Comparison of ENCODE assay signal across 2 cellular contexts in genomic region chr7:92904292-92905131, GRCh38.
TF ChIP-seq lines count a peak whose summit lies in the region.

No MANE protein-coding gene starts in this region.

TF ChIP-seq in IMR-90, 13 proteins besides CTCF, POLR2A, EP300 and RAD21:
- TF ChIP-seq BHLHE40 (IDR thresholded peaks at IDR 0.05; ENCODE audit: low read depth, low read length) (peak; percentile 61; the same call in 1 of the 2 replicates), CEBPB (IDR thresholded peaks at IDR 0.05; ENCODE audit: low read depth, low read length) (no peak), RCOR1 (IDR thresholded peaks at IDR 0.05; ENCODE audit: insufficient replicate concordance, low read length) (no peak), MAFK (IDR thresholded peaks at IDR 0.05; ENCODE audit: low read depth, low read length) (peak; percentile 69), MAZ (IDR thresholded peaks at IDR 0.05; ENCODE audit: borderline replicate concordance, low read depth, low read length) (peak; percentile 85), CHD1 (IDR thresholded peaks at IDR 0.05; ENCODE audit: low read depth, low read length) (no peak), FOS (IDR thresholded peaks at IDR 0.05; ENCODE audit: low read depth, low read length) (peak; percentile 78), USF2 (IDR thresholded peaks at IDR 0.05; ENCODE audit: low read depth, low read length) (peak; percentile 86), NFE2L2 (IDR thresholded peaks at IDR 0.05; ENCODE audit: low read depth, low read length) (peak; percentile 58), RFX5 (IDR thresholded peaks at IDR 0.05; ENCODE audit: low read depth, low read length) (no peak), SMC3 (IDR thresholded peaks at IDR 0.05; ENCODE audit: low read depth, low read length) (no peak), ELK1 (IDR thresholded peaks at IDR 0.05; ENCODE audit: borderline replicate concordance, low read depth, low read length) (no peak), MXI1 (IDR thresholded peaks at IDR 0.05; ENCODE audit: borderline replicate concordance, low read depth, low read length) (peak; percentile 98)

TF ChIP-seq in endothelial cell of umbilical vein, 7 proteins besides CTCF, POLR2A, EP300 and RAD21:
- peak; percentile 74 for TF ChIP-seq MYC (IDR thresholded peaks at IDR 0.05; ENCODE audit: low read depth, low read length)
- TF ChIP-seq GATA2 (IDR thresholded peaks at IDR 0.05; ENCODE audit: insufficient read depth, insufficient read length, low read depth, low read length), result no peak
- TF ChIP-seq, protein P1, sequence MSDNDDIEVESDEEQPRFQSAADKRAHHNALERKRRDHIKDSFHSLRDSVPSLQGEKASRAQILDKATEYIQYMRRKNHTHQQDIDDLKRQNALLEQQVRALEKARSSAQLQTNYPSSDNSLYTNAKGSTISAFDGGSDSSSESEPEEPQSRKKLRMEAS (IDR thresholded peaks at IDR 0.05; ENCODE audit: insufficient read depth, insufficient read length), result no peak
- peak; percentile 17 for TF ChIP-seq JUN (IDR thresholded peaks at IDR 0.05; ENCODE audit: borderline replicate concordance, insufficient read depth, insufficient read length, low read depth)
- peak; percentile 41 for TF ChIP-seq POLR2AphosphoS5 (IDR thresholded peaks at IDR 0.05; ENCODE audit: insufficient read depth, low read depth, low read length)
- TF ChIP-seq FOS (IDR thresholded peaks at IDR 0.05; ENCODE audit: borderline replicate concordance, insufficient read depth, low read length), result peak; percentile 93
- TF ChIP-seq EZH2 (IDR thresholded peaks at IDR 0.05; ENCODE audit: borderline replicate concordance, low read depth, low read length, severe bottlenecking), result no peak
